ENCODE assay signal across 7 cellular contexts in genomic region chr4:22895482-22895881, GRCh38.
"Had no signal": no experiment of that assay in that cellular context is flagged by ENCODE, and none has a peak within 500 bp of the region (broad histone marks: within the 10 kb centered on the region; RNA-seq: fewer than 3 reads in every experiment).

No MANE protein-coding gene starts in this region.

- FAIRE-seq: H1, H54 had no signal

- DNase-seq: H9, HCEC 1CT, KBM-7 had no signal

- H3K27ac Mint-ChIP-seq: GM23338, H9, IgD-negative memory B cell had no signal

- H3K4me3 Mint-ChIP-seq: GM23338, H9, IgD-negative memory B cell had no signal

- H3K4me3 ChIP-seq: GM23338 had no signal

- ATAC-seq: GM23338 had no signal

- H3K4me2 ChIP-seq: GM23338 had no signal

- H3K27me3 Mint-ChIP-seq: IgD-negative memory B cell had no signal

- H2AFZ ChIP-seq: GM23338 had no signal

- H3K36me3 Mint-ChIP-seq: IgD-negative memory B cell had no signal

- H3K4me1 Mint-ChIP-seq: GM23338, IgD-negative memory B cell had no signal
